ENCODE assay signal across 1 cellular context in genomic region chr17:58329808-58330543, GRCh38.
TF ChIP-seq lines count a peak whose summit lies in the region.

No MANE protein-coding gene starts in this region.

TF ChIP-seq in GM12878, 131 proteins besides CTCF, POLR2A, EP300 and RAD21 (continued from another document):
- TF ChIP-seq SMAD1 (IDR thresholded peaks at IDR 0.05; ENCODE audit: low read depth, partially characterized antibody) = peak; percentile 96
- TF ChIP-seq YBX1 (IDR thresholded peaks at IDR 0.05) = no peak
- no peak for TF ChIP-seq MLLT1 (IDR thresholded peaks at IDR 0.05)
- TF ChIP-seq BCL11A (IDR thresholded peaks at IDR 0.05; ENCODE audit: low read depth, low read length) = no peak; the same call in 1 of the 2 replicates
- TF ChIP-seq RB1 (IDR thresholded peaks at IDR 0.05; ENCODE audit: borderline replicate concordance) = no peak
- peak; percentile 37; the same call in 1 of the 2 replicates for TF ChIP-seq TBL1XR1 (IDR thresholded peaks at IDR 0.05; ENCODE audit: low read depth, low read length)
- TF ChIP-seq PAX8 (IDR thresholded peaks at IDR 0.05) = no peak
- TF ChIP-seq SMARCA5 (IDR thresholded peaks at IDR 0.05) = no peak; the same call in 1 of the 2 replicates
- TF ChIP-seq HDAC2 (IDR thresholded peaks at IDR 0.05) = no peak
- peak; percentile 59; the same call in 1 of the 2 replicates for TF ChIP-seq ZBTB4 (CRISPR knock-in tag; IDR thresholded peaks at IDR 0.05)
- TF ChIP-seq NFYA (IDR thresholded peaks at IDR 0.05; ENCODE audit: borderline replicate concordance, low read depth, low read length) = no peak
- TF ChIP-seq IRF4 (IDR thresholded peaks at IDR 0.05; ENCODE audit: low read depth, low read length) = no peak
- TF ChIP-seq MTA3 (IDR thresholded peaks at IDR 0.05; ENCODE audit: borderline replicate concordance, low read length) = no peak
- TF ChIP-seq CEBPB (IDR thresholded peaks at IDR 0.05; ENCODE audit: borderline replicate concordance in 1 of 2, low read depth in 2 of 2, low read length in 2 of 2) = peak in 1 of 2 experiments; percentile 23; a peak in 1 of 4 replicates
- TF ChIP-seq SIN3A (IDR thresholded peaks at IDR 0.05; ENCODE audit: low read depth, low read length) = no peak
- peak; percentile 98 for TF ChIP-seq POLR2AphosphoS2 (IDR thresholded peaks at IDR 0.05; ENCODE audit: low read depth, low read length)
- peak; percentile 75 for TF ChIP-seq PKNOX1 (IDR thresholded peaks at IDR 0.05)
